ENCODE assay signal across 8 cellular contexts in genomic region chr1:224513787-224514209, GRCh38.
DNase-seq lines count a peak whose midpoint lies in the region; ATAC-seq and TF ChIP-seq lines count a peak whose summit lies in the region.

No MANE protein-coding gene starts in this region.

- H3K79me1 ChIP-seq in IMR-90 (ENCODE audit: low read depth in 1 of 2, low read length in 2 of 2): 0 out of 4 replicates have a peak, but pooled peaks cover 0 to 4% of the 10 kb centered on the region in 2 experiments

- H2AK9ac ChIP-seq in IMR-90 (replicated peaks; ENCODE audit: low read depth, low read length, poor library complexity): no peak overlapping the region

- H3K27ac ChIP-seq in IMR-90 (ENCODE audit: insufficient read depth, low read length): no peak overlapping the region
- H3K27ac ChIP-seq in PC-3 (ENCODE audit: low read length): no peak overlapping the region
- no peak overlapping the region for H3K27ac ChIP-seq in esophagus squamous epithelium
- no peak overlapping the region for H3K27ac ChIP-seq in substantia nigra (ENCODE audit: low read depth, low read length, poor library complexity, severe bottlenecking)

- no peaks in the 10 kb centered on the region for H3K79me2 ChIP-seq in PC-3 (ENCODE audit: low read length)

- H3K23ac ChIP-seq in IMR-90 (ENCODE audit: low read depth, low read length): no peak overlapping the region

- no peaks in the 10 kb centered on the region for H4K20me1 ChIP-seq in IMR-90 (ENCODE audit: insufficient read depth, low read length)
- no peaks in the 10 kb centered on the region for H4K20me1 ChIP-seq in PC-3 (ENCODE audit: low read length)

- in situ Hi-C loops in IMR-90 (cut with MboI; ENCODE audit: low sequenced_read_pairs): loop anchor here (5.0 kb wide), 2 partner anchors 339 to 414 kb away; partner anchors contain the start of gene DNAH14

- H3K9me3 ChIP-seq in IMR-90 (ENCODE audit: control insufficient read depth, insufficient read depth, low read length): no peaks in the 10 kb centered on the region
- H3K9me3 ChIP-seq in PC-3 (ENCODE audit: low read length): no peaks in the 10 kb centered on the region
- no peaks in the 10 kb centered on the region for H3K9me3 ChIP-seq in esophagus squamous epithelium

- H3K18ac ChIP-seq in IMR-90 (ENCODE audit: low read depth, low read length): no peak overlapping the region

- no peaks in the 10 kb centered on the region for H3K27me3 ChIP-seq in IMR-90 (ENCODE audit: control insufficient read depth, insufficient read depth, low read length)
- no peaks in the 10 kb centered on the region for H3K27me3 ChIP-seq in PC-3 (ENCODE audit: low read length)
- H3K27me3 ChIP-seq in esophagus squamous epithelium: no peaks in the 10 kb centered on the region

- peaks cover 6% of the 10 kb centered on the region for H3K4me1 Mint-ChIP-seq in neural crest cell

- TF ChIP-seq CTCF in IMR-90 (conservative IDR thresholded peaks at IDR 0.05; ENCODE audit: low read depth, low read length) (peak; percentile 98), PC-3 (conservative IDR thresholded peaks at IDR 0.05; ENCODE audit: low read depth, low read length) (peak; percentile 98), esophagus squamous epithelium (IDR thresholded peaks at IDR 0.05) (peak; percentile 80 to 93 (median 86)), neural crest cell (conservative IDR thresholded peaks at IDR 0.05) (peak; percentile 96)

- H3K9me1 ChIP-seq in IMR-90 (ENCODE audit: insufficient read depth, low read length): peaks cover 10% of the 10 kb centered on the region

- intact Hi-C loops in IMR-90 (cut with micrococcal nuclease): loop anchor here (1.0 kb wide), 3 partner anchors 131 to 409 kb away; no protein-coding TSS in a partner anchor
- intact Hi-C loops in PC-3 (cut with micrococcal nuclease): loop anchor here (1.0 to 2.0 kb wide), 5 partner anchors 29 to 409 kb away; no protein-coding TSS in a partner anchor
- intact Hi-C loops in esophagus squamous epithelium (cut with DNase I): loop anchor here (5.0 to 10.0 kb wide), 2 partner anchors 131 to 409 kb away; no protein-coding TSS in a partner anchor

- peak overlapping the region; percentile 80; the same call in 1 of the 2 replicates for H2BK20ac ChIP-seq in IMR-90 (ENCODE audit: low read depth, low read length)

- no peaks in the 10 kb centered on the region for H3F3A ChIP-seq in PC-3 (ENCODE audit: low read length, unreplicated experiment)

- H2BK120ac ChIP-seq in IMR-90 (ENCODE audit: low read depth, low read length): peak overlapping the region; percentile 80; the same call in 1 of the 2 replicates

- TF ChIP-seq POLR2A in IMR-90 (IDR thresholded peaks at IDR 0.05; ENCODE audit: low read depth, low read length) (peak; percentile 53; the same call in 1 of the 2 replicates), esophagus squamous epithelium (IDR thresholded peaks at IDR 0.05) (no peak)

- H3K4ac ChIP-seq in IMR-90 (ENCODE audit: low read depth, low read length): peak overlapping the region; percentile 43; the same call in 1 of the 2 replicates

- H3K36me3 Mint-ChIP-seq in neural crest cell (ENCODE audit: low read depth): no peaks in the 10 kb centered on the region

- no peak overlapping the region for H3K56ac ChIP-seq in IMR-90 (ENCODE audit: extremely low read depth, insufficient read depth, low read length)

- no peak overlapping the region for H2AK5ac ChIP-seq in IMR-90 (ENCODE audit: low read depth, low read length)

- no peak overlapping the region for H4K5ac ChIP-seq in IMR-90 (ENCODE audit: low read depth, low read length)

- BruUV-seq in IMR-90 (replicated peaks; lab: Mats Ljungman, UMichigan) (no TSS peak), PC-3 (replicated peaks; lab: Mats Ljungman, UMichigan) (no TSS peak)

- H3K4me1 ChIP-seq in IMR-90 (ENCODE audit: control insufficient read depth, insufficient read depth, low read length): peaks cover 15% of the 10 kb centered on the region
- H3K4me1 ChIP-seq in PC-3 (ENCODE audit: insufficient read depth, low read length): peaks cover 25% of the 10 kb centered on the region
- H3K4me1 ChIP-seq in esophagus squamous epithelium: peaks cover 7 to 28% (median 20%) of the 10 kb centered on the region in 3 donors

- H3K4me2 ChIP-seq in IMR-90 (ENCODE audit: low read depth, low read length) (no peak overlapping the region), PC-3 (ENCODE audit: low read length) (no peak overlapping the region)

- dilution Hi-C loops in IMR-90 (cut with HindIII; ENCODE audit: low sequenced_read_pairs, unreplicated experiment): loop anchor here (10.0 kb wide), 1 partner anchor 71 kb away; no protein-coding TSS in a partner anchor

- POLR2A ChIA-PET in IMR-90 (lab: Charles Lee; ENCODE audit: unreplicated experiment): no interaction called here
- POLR2A ChIA-PET in PC-3 (lab: Charles Lee; ENCODE audit: unreplicated experiment): no interaction called here

- peak; percentile 99 for TF ChIP-seq RAD21 in IMR-90 (IDR thresholded peaks at IDR 0.05; ENCODE audit: low read length)

- no peaks in the 10 kb centered on the region for H3K9me3 Mint-ChIP-seq in neural crest cell

- H3K4me3 Mint-ChIP-seq in neural crest cell: no peak overlapping the region

- H4K91ac ChIP-seq in IMR-90 (ENCODE audit: insufficient read depth, low read depth, low read length): no peak overlapping the region; the same call in 1 of the 2 replicates

- H2BK5ac ChIP-seq in IMR-90 (ENCODE audit: low read depth, low read length, poor library complexity, severe bottlenecking): no peak overlapping the region

- H4K8ac ChIP-seq in IMR-90 (ENCODE audit: low read depth in 2 of 2, low read length in 2 of 2): peak overlapping the region in 1 of 2 experiments; percentile 30; a peak in 1 of 4 replicates

- H3K4me3 ChIP-seq in IMR-90 (ENCODE audit: insufficient read depth, low read depth, low read length): no peak overlapping the region
- no peak overlapping the region for H3K4me3 ChIP-seq in PC-3 (ENCODE audit: low read length)
- H3K4me3 ChIP-seq in esophagus squamous epithelium: no peak overlapping the region

- H3K27me3 Mint-ChIP-seq in neural crest cell (ENCODE audit: low read depth): no peaks in the 10 kb centered on the region

- H3K36me3 ChIP-seq in IMR-90 (ENCODE audit: control insufficient read depth, insufficient read depth, low read length): no peaks in the 10 kb centered on the region
- no peaks in the 10 kb centered on the region for H3K36me3 ChIP-seq in PC-3 (ENCODE audit: low read depth, low read length)
- H3K36me3 ChIP-seq in esophagus squamous epithelium: no peaks in the 10 kb centered on the region

- 0% methylated on average over 8 of the region's 11 CpGs; no CpG with 5 or more reads in 1 of the 2 experiments for WGBS in IMR-90 (ENCODE audit: extremely low coverage in 2 of 2, insufficient read length in 1 of 2), 2 experiments
- 3 to 4% methylated on average over 11 of the region's 11 CpGs for WGBS in esophagus squamous epithelium, 2 donors

- H3K14ac ChIP-seq in IMR-90 (replicated peaks; ENCODE audit: low read depth, low read length): no peak overlapping the region

- DNase-seq in DMS79 (lab: John Stamatoyannopoulos, UW) (peak; percentile 35), IMR-90 (peak; percentile 74), PC-3 (peak; percentile 97), activated T-cell treated with anti-CD3 and anti-CD28 coated beads for 48 hours (ENCODE audit: low read depth) (peak; percentile 79), esophagus squamous epithelium (lab: John Stamatoyannopoulos, UW) (peak; percentile 25), neural crest cell (ENCODE audit: low read depth, low spot score) (peak; percentile 95), substantia nigra (lab: John Stamatoyannopoulos, UW) (peak in 48 of 49 donors; percentile 10 to 92 (median 66))

- no peak overlapping the region for H3K27ac Mint-ChIP-seq in neural crest cell (ENCODE audit: unreplicated experiment)

- ATAC-seq in GM21576 (IDR thresholded peaks at IDR 0.05; ENCODE audit: unreplicated experiment) (peak; percentile 98), IMR-90 (ENCODE audit: low read depth) (peak; percentile 82), PC-3 (peak; percentile 95)

- H3K9ac ChIP-seq in IMR-90 (ENCODE audit: low read depth, low read length): no peak overlapping the region
- no peak overlapping the region for H3K9ac ChIP-seq in PC-3 (ENCODE audit: low read length)

- CTCF ChIA-PET in IMR-90 (lab: Yijun Ruan, JAX) (interaction anchor here (0.6 to 4.6 kb wide), 11 partner anchors 10 to 412 kb away, joined by 3 to 41 read pairs (median 4); no protein-coding TSS in a partner anchor), PC-3 (lab: Charles Lee) (interaction anchor here (0.6 to 2.0 kb wide), 2 partner anchors 15 to 409 kb away, joined by 4 to 6 read pairs; no protein-coding TSS in a partner anchor)

- peak overlapping the region; percentile 2 for H2AFZ ChIP-seq in IMR-90 (replicated peaks; ENCODE audit: low read length, poor library complexity)
- peak overlapping the region; percentile 40 for H2AFZ ChIP-seq in PC-3 (ENCODE audit: low read length)

- H2BK15ac ChIP-seq in IMR-90 (ENCODE audit: low read depth, low read length): no peak overlapping the region

- H3K9me2 ChIP-seq in PC-3 (replicated peaks; ENCODE audit: low read length): no peaks in the 10 kb centered on the region

TF ChIP-seq in IMR-90, 13 proteins besides CTCF, POLR2A, EP300 and RAD21 (continues in another document):
- TF ChIP-seq RFX5 (IDR thresholded peaks at IDR 0.05; ENCODE audit: low read depth, low read length): no peak
- TF ChIP-seq CHD1 (IDR thresholded peaks at IDR 0.05; ENCODE audit: low read depth, low read length): peak; percentile 75; the same call in 1 of the 2 replicates
- no peak for TF ChIP-seq NFE2L2 (IDR thresholded peaks at IDR 0.05; ENCODE audit: low read depth, low read length)
- 0 out of 2 replicates have a peak, but pooled peaks have one; percentile 28 for TF ChIP-seq MAFK (IDR thresholded peaks at IDR 0.05; ENCODE audit: low read depth, low read length)
- no peak for TF ChIP-seq FOS (IDR thresholded peaks at IDR 0.05; ENCODE audit: low read depth, low read length)
- TF ChIP-seq BHLHE40 (IDR thresholded peaks at IDR 0.05; ENCODE audit: low read depth, low read length): peak; percentile 92
- peak; percentile 97 for TF ChIP-seq SMC3 (IDR thresholded peaks at IDR 0.05; ENCODE audit: low read depth, low read length)
- no peak for TF ChIP-seq ELK1 (IDR thresholded peaks at IDR 0.05; ENCODE audit: borderline replicate concordance, low read depth, low read length)
- no peak for TF ChIP-seq MXI1 (IDR thresholded peaks at IDR 0.05; ENCODE audit: borderline replicate concordance, low read depth, low read length)
- TF ChIP-seq CEBPB (IDR thresholded peaks at IDR 0.05; ENCODE audit: low read depth, low read length): no peak
- TF ChIP-seq MAZ (IDR thresholded peaks at IDR 0.05; ENCODE audit: borderline replicate concordance, low read depth, low read length): peak; percentile 74; the same call in 1 of the 2 replicates

Comparison
In these comparisons a context has a peak if more than half of its experiments do, and no peak if none do; other contexts are left out.
1. DNase-seq: peak in every context shown above with its lines; median percentile 97 in PC-3; 95 in neural crest cell; 79 in activated T-cell treated with anti-CD3 and anti-CD28 coated beads for 48 hours; 74 in IMR-90; 66 in substantia nigra; 35 in DMS79; 25 in esophagus squamous epithelium.